ENCODE assay signal across 15 cellular contexts in the genomic region with DNA sequence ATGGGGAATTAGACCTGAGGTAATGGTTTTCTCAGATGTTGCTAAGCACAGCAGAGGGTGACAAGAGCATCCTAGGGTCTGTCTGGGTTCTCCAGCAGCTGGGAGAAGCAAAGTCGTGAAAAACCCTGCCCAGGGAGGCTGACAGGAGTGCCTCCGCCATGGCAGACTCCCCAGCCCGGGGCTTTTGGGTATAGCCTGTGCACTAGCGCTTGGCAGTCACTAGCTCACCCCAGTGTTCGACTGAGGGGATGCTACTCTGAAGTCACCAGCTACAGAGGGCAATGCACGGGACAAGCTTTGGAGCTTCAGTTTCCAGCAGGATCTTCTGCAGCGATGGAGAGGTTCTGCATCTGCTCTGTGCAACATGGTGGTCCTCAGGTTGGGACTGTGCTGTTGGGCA.
A peak's percentile ranks its signal among the peaks of the same experiment; 100 is the strongest.
DNase-seq lines count a peak whose midpoint lies in the region; ATAC-seq and TF ChIP-seq lines count a peak whose summit lies in the region.
"Had no signal": no experiment of that assay in that cellular context is flagged by ENCODE, and none has a peak within 500 bp of the region (broad histone marks: within the 10 kb centered on the region; RNA-seq: fewer than 3 reads in every experiment).

No MANE protein-coding gene starts in this region.

- no peak overlapping the region for H3K4me2 ChIP-seq in PC-3 (ENCODE audit: low read length)

- CTCF ChIA-PET in PC-3 (lab: Charles Lee), result no interaction called here

- H3K9me2 ChIP-seq in PC-3 (replicated peaks; ENCODE audit: low read length), result no peaks in the 10 kb centered on the region
- H3K9me2 ChIP-seq: SK-N-SH had no signal

- H3F3A ChIP-seq in PC-3 (ENCODE audit: low read length, unreplicated experiment), result no peaks in the 10 kb centered on the region

- H3K4me3 ChIP-seq in PC-3 (ENCODE audit: low read length), result no peak overlapping the region
- no peak overlapping the region for H3K4me3 ChIP-seq in ascending aorta
- H3K4me3 ChIP-seq: mucosa of descending colon had no signal

- BruUV-seq in PC-3 (replicated peaks; lab: Mats Ljungman, UMichigan), result no TSS peak

- intact Hi-C loops in PC-3 (cut with micrococcal nuclease) (no loop called here), ascending aorta (cut with DNase I) (no loop called here)

- no peak overlapping the region for H2AFZ ChIP-seq in PC-3 (ENCODE audit: low read length)

- no peaks in the 10 kb centered on the region for H3K9me3 ChIP-seq in PC-3 (ENCODE audit: low read length)
- no peaks in the 10 kb centered on the region for H3K9me3 ChIP-seq in ascending aorta
- H3K9me3 ChIP-seq: mucosa of descending colon, neutrophil, SK-N-SH had no signal

- no peaks in the 10 kb centered on the region for H4K20me1 ChIP-seq in PC-3 (ENCODE audit: low read length)

- no peak overlapping the region for H3K9ac ChIP-seq in PC-3 (ENCODE audit: low read length)
- H3K9ac ChIP-seq: SK-N-SH had no signal

- H3K79me2 ChIP-seq in PC-3 (ENCODE audit: low read length), result no peaks in the 10 kb centered on the region

- POLR2A ChIA-PET in PC-3 (lab: Charles Lee; ENCODE audit: unreplicated experiment), result no interaction called here

- 0 out of 3 replicates have a peak, but pooled peaks have one; percentile 10 for TF ChIP-seq CTCF in GM12872 (IDR thresholded peaks at IDR 0.05; ENCODE audit: insufficient read depth, low read depth, low read length)
- TF ChIP-seq CTCF in PC-3 (conservative IDR thresholded peaks at IDR 0.05; ENCODE audit: low read depth, low read length), result no peak
- TF ChIP-seq CTCF in foreskin keratinocyte (conservative IDR thresholded peaks at IDR 0.05), result no peak
- no peak for TF ChIP-seq CTCF in ascending aorta (IDR thresholded peaks at IDR 0.05)

- H3K36me3 ChIP-seq in PC-3 (ENCODE audit: low read depth, low read length) (no peaks in the 10 kb centered on the region), ascending aorta (no peaks in the 10 kb centered on the region)
- H3K36me3 ChIP-seq: neutrophil had no signal

- H3K27ac ChIP-seq in PC-3 (ENCODE audit: low read length) (no peak overlapping the region), foreskin keratinocyte (no peak overlapping the region), ascending aorta (no peak overlapping the region)
- H3K27ac ChIP-seq: neutrophil had no signal

- peak; percentile 5 for DNase-seq in NCI-H2227 (lab: John Stamatoyannopoulos, UW; ENCODE audit: unreplicated experiment)
- DNase-seq in NCI-H2227 treated with DMSO at 0.1 percent for 48 hours (lab: John Stamatoyannopoulos, UW), result no peak
- no peak for DNase-seq in PC-3
- DNase-seq in foreskin keratinocyte, result no peak
- DNase-seq in ascending aorta (ENCODE audit: low spot score in 2 of 2), result no peak
- DNase-seq in dedifferentiated amniotic fluid mesenchymal stem cell (ENCODE audit: extremely low spot score), result no peak
- no peak for DNase-seq in hippocampal formation (lab: John Stamatoyannopoulos, UW)
- DNase-seq: activated CD4-positive, alpha-beta T cell treated with anti-CD3 and anti-CD28 coated beads, Interleukin-2, amount 10 ng/mL, durations not matched to agents 7 days and 5 days; amygdala; left colon; mucosa of descending colon; NCI-H1092 treated with DMSO at 0.1 percent for 48 hours; SK-N-SH had no signal

- peaks cover 34% of the 10 kb centered on the region for H3K27me3 ChIP-seq in PC-3 (ENCODE audit: low read length)
- peaks cover 32% of the 10 kb centered on the region for H3K27me3 ChIP-seq in foreskin keratinocyte
- no peaks in the 10 kb centered on the region for H3K27me3 ChIP-seq in ascending aorta

- ATAC-seq in PC-3 (peak; percentile 29; the same call in 1 of the 2 replicates), foreskin keratinocyte (peak; percentile 23)
- ATAC-seq: left colon, mucosa of descending colon had no signal

- no peaks in the 10 kb centered on the region for H3K4me1 ChIP-seq in PC-3 (ENCODE audit: insufficient read depth, low read length)
- no peaks in the 10 kb centered on the region for H3K4me1 ChIP-seq in foreskin keratinocyte
- H3K4me1 ChIP-seq in ascending aorta, result peaks cover 0 to 4% of the 10 kb centered on the region in 2 donors
